8 cellular contexts compared by ENCODE assay signal in the genomic region with DNA sequence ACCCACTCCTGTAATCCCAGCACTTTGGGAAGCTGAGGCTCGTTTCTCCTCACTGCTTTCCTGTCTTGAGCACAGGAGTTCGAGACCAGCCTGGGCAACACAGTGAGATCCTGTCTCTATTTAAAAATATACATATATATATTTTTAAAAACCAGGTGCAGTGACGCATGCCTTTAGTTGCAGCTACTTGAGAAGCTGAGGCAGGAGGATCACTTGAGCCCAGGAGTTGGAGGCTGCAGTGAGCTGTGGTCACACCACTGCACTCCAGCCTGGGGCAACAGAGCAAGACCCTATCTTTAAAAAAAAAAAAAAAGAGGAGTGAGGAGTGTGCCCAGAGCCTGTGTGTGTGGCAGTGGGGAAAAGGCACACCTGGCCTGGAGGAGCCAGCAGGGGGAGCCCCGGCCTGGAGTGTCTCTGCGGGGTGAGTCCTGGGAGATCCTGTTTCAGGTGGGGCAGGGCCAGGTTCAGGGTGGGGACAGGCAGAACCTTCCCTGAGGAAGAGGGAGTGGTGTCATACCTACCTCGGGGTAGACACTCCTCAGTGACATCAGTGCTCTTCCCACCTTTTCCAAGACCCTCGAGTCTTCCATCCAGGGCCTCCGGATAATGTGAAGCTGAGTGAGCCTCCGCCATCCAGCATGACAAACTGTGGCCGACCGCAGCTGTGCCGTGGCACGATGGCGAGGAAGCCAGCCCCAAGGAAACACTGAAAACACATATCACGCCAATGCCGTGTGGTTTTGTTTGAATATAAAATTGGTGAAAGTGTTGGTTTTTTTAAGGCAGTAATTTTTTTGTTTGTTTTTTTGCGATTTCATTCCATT. TPM values are rescaled to one million over a fixed set of nuclear protein-coding genes. Genes with fewer than 3 reads are reported as not detected.
DNase-seq lines count a peak whose midpoint lies in the region; ATAC-seq and TF ChIP-seq lines count a peak whose summit lies in the region.

No MANE protein-coding gene starts in this region.

- H3K4me3 ChIP-seq in GM12865 (ENCODE audit: low read depth, low read length), result no peak overlapping the region
- no peak overlapping the region for H3K4me3 ChIP-seq in OCI-LY3 (ENCODE audit: low read length)

- H4K20me1 ChIP-seq in OCI-LY3 (ENCODE audit: insufficient read depth, low read length), result no peaks in the 10 kb centered on the region

- H3K27me3 ChIP-seq in OCI-LY3 (ENCODE audit: low read depth, low read length), result no peaks in the 10 kb centered on the region

- no peaks in the 10 kb centered on the region for H3K9me3 ChIP-seq in OCI-LY3 (ENCODE audit: insufficient read depth, low read length)

- ATAC-seq in left cardiac atrium, result peak; percentile 49 to 51
- ATAC-seq in GM19328 (IDR thresholded peaks at IDR 0.05; ENCODE audit: unreplicated experiment), result no peak
- ATAC-seq in GM21447 (IDR thresholded peaks at IDR 0.05; ENCODE audit: unreplicated experiment), result no peak

- H3K4me2 ChIP-seq in OCI-LY3 (ENCODE audit: low read length), result no peak overlapping the region

- peaks cover 27% of the 10 kb centered on the region for H3K36me3 ChIP-seq in OCI-LY3 (replicated peaks; ENCODE audit: low read depth, low read length)

- no peak overlapping the region for H2AFZ ChIP-seq in OCI-LY3 (ENCODE audit: low read depth, low read length)

- no peak overlapping the region for H3K27ac ChIP-seq in OCI-LY3 (ENCODE audit: low read length)

- intact Hi-C loops in left cardiac atrium (cut with DNase I), result no loop called here

- peak; percentile 65 for TF ChIP-seq CTCF in GM12865 (IDR thresholded peaks at IDR 0.05; ENCODE audit: insufficient read depth, low read depth, low read length, missing control alignments)
- peak; percentile 53 for TF ChIP-seq CTCF in OCI-LY3 (IDR thresholded peaks at IDR 0.05; ENCODE audit: low read depth, low read length)

- DNase-seq in GM12865 (ENCODE audit: low read depth) (peak; percentile 50), activated gamma-delta T cell (lab: John Stamatoyannopoulos, UW) (peak; percentile 34), left cardiac atrium (no peak), NCI-H2029 (lab: John Stamatoyannopoulos, UW) (no peak)
- peak; percentile 69 for DNase-seq in stimulated activated CD4-positive, alpha-beta T cell treated with anti-CD3 and anti-CD28 coated beads, Interleukin-4, amount 100 ng/mL, for 24 hours

- no peaks in the 10 kb centered on the region for H3K79me2 ChIP-seq in OCI-LY3 (ENCODE audit: low read length)

- no peak overlapping the region for H3K9ac ChIP-seq in OCI-LY3 (ENCODE audit: low read length)

- no peaks in the 10 kb centered on the region for H3K4me1 ChIP-seq in OCI-LY3 (ENCODE audit: low read length)

RNA-seq across cellular contexts. Expression of a gene that starts 9.0 kb away (rescaled TPM):
- total RNA-seq in left cardiac atrium, result 10 to 100 TPM; 71.7 to 88.0 TPM

RNA-seq across cellular contexts. Expression of a gene that starts 39.8 kb away (rescaled TPM):
- 100 to 1,000 TPM in 1 of 2 donors, 10 to 100 TPM in 1; 98.8 to 112 TPM for total RNA-seq in left cardiac atrium

RNA-seq across cellular contexts. Expression of a gene that starts 42.9 kb away (rescaled TPM):
- total RNA-seq in left cardiac atrium, result 10 to 100 TPM; 76.0 to 96.8 TPM

RNA-seq across cellular contexts. Expression of a gene that starts 43.2 kb away (rescaled TPM):
- total RNA-seq in left cardiac atrium, result 10 to 100 TPM; 44.9 to 51.7 TPM

Comparison
In these comparisons a context has a peak if more than half of its experiments do, and no peak if none do; other contexts are left out.
1. DNase-seq: peak in GM12865 (single experiment), activated gamma-delta T cell (single experiment) and stimulated activated CD4-positive, alpha-beta T cell treated with anti-CD3 and anti-CD28 coated beads, Interleukin-4, amount 100 ng/mL, for 24 hours (single experiment); none in left cardiac atrium (single experiment) and NCI-H2029 (single experiment).
2. ATAC-seq: peak in left cardiac atrium (2 of 2); none in GM19328 (single experiment) and GM21447 (single experiment).